In the genomic region with DNA sequence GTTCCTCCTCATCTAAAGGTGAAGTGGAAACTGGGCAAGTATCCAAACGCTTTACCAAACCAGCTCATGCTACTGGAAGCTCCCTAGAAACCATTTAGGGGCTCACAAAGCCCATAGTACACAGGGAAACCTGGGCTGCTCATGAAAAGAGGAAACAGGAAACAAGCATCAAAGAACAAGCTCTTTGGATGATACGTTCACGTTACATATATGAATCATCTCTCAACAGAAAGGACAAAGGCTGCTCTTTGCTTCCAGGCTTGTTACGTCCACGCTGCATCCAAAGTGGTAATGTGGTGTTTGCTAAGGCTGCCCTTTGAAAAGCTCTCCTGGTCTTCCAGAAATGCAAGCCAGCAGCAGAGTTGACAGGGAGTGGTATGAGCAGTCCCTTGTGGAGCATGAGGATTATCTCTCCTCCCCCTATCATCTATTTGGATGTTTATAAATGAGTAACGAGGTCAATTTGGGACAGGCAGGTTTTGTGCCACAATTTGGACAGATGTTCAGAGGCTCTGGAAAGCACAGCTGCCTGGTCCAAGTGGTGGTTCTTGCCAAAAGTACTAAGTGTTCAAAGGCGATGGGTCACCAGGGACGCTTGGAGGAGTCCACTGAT, we compare ENCODE assay signal across 13 cellular contexts.
DNase-seq lines count a peak whose midpoint lies in the region; ATAC-seq and TF ChIP-seq lines count a peak whose summit lies in the region.
"Had no signal": no experiment of that assay in that cellular context is flagged by ENCODE, and none has a peak within 500 bp of the region (broad histone marks: within the 10 kb centered on the region; RNA-seq: fewer than 3 reads in every experiment).

No MANE protein-coding gene starts in this region.

- intact Hi-C loops in sciatic nerve (cut with DNase I), result no loop called here

- no peaks in the 10 kb centered on the region for H3K9me3 Mint-ChIP-seq in endothelial cell (ENCODE audit: unreplicated experiment)
- H3K9me3 Mint-ChIP-seq: activated B cell treated with CpG ODN at 0.5 μM for 24 hours; activated naive CD4-positive, alpha-beta T cell treated with anti-CD3 and anti-CD28 coated beads, Interleukin-2, amount 50 U/mL, for 72 hours had no signal

- no peak overlapping the region for H3K27ac Mint-ChIP-seq in endothelial cell (ENCODE audit: unreplicated experiment)
- H3K27ac Mint-ChIP-seq: activated B cell treated with CpG ODN at 0.5 μM for 24 hours; activated naive CD4-positive, alpha-beta T cell treated with anti-CD3 and anti-CD28 coated beads, Interleukin-2, amount 50 U/mL, for 72 hours had no signal

- no peaks in the 10 kb centered on the region for H3K27me3 Mint-ChIP-seq in endothelial cell (ENCODE audit: unreplicated experiment)

- H3K4me3 Mint-ChIP-seq in endothelial cell (ENCODE audit: unreplicated experiment), result no peak overlapping the region
- H3K4me3 Mint-ChIP-seq: activated B cell treated with CpG ODN at 0.5 μM for 24 hours had no signal

- H3K36me3 Mint-ChIP-seq in endothelial cell (ENCODE audit: low read depth, unreplicated experiment), result no peaks in the 10 kb centered on the region
- H3K36me3 Mint-ChIP-seq: activated naive CD4-positive, alpha-beta T cell treated with anti-CD3 and anti-CD28 coated beads, Interleukin-2, amount 50 U/mL, for 72 hours had no signal

- peaks cover 3% of the 10 kb centered on the region for H3K4me1 Mint-ChIP-seq in endothelial cell (ENCODE audit: unreplicated experiment)

- ATAC-seq in GM18873 (IDR thresholded peaks at IDR 0.05; ENCODE audit: low FRiP score, unreplicated experiment), result peak; percentile 77
- ATAC-seq in HG03060 (IDR thresholded peaks at IDR 0.05; ENCODE audit: low read depth, unreplicated experiment), result peak; percentile 84
- ATAC-seq in sciatic nerve, result peak; percentile 65
- no peak for ATAC-seq in GM21447 (IDR thresholded peaks at IDR 0.05; ENCODE audit: unreplicated experiment)
- ATAC-seq: stimulated activated naive CD8-positive, alpha-beta T cell treated with anti-CD3 and anti-CD28 coated beads, Interleukin-15, Interleukin-2, amounts not matched to agents 100 U/mL and 50 U/mL, for 24 hours had no signal

- DNase-seq in NCI-H2196 (lab: John Stamatoyannopoulos, UW; ENCODE audit: unreplicated experiment) (peak; percentile 82), sciatic nerve (ENCODE audit: low spot score) (no peak), endothelial cell (ENCODE audit: low spot score) (no peak), NCI-H526 treated with DMSO at 0.1 percent for 48 hours (lab: John Stamatoyannopoulos, UW) (no peak)
- DNase-seq in activated CD4-positive, alpha-beta T cell treated with anti-CD3 and anti-CD28 coated beads, Interleukin-2, amount 50 U/mL, for 1 hour, result no peak
- DNase-seq: activated B cell treated with CpG ODN at 0.5 μM for 24 hours; GF-D8; NK-92 treated with Interleukin-12 subunit alpha and Interleukin-12 subunit beta, amount 100 ng/mL, for 24 hours; stimulated activated naive CD8-positive, alpha-beta T cell treated with anti-CD3 and anti-CD28 coated beads, Interleukin-15, Interleukin-2, amounts not matched to agents 100 U/mL and 50 U/mL, for 24 hours had no signal

- TF ChIP-seq CTCF in endothelial cell (IDR thresholded peaks at IDR 0.05; ENCODE audit: unreplicated experiment), result no peak
